Comparison of ENCODE assay signal across 1 cellular context in the genomic region with DNA sequence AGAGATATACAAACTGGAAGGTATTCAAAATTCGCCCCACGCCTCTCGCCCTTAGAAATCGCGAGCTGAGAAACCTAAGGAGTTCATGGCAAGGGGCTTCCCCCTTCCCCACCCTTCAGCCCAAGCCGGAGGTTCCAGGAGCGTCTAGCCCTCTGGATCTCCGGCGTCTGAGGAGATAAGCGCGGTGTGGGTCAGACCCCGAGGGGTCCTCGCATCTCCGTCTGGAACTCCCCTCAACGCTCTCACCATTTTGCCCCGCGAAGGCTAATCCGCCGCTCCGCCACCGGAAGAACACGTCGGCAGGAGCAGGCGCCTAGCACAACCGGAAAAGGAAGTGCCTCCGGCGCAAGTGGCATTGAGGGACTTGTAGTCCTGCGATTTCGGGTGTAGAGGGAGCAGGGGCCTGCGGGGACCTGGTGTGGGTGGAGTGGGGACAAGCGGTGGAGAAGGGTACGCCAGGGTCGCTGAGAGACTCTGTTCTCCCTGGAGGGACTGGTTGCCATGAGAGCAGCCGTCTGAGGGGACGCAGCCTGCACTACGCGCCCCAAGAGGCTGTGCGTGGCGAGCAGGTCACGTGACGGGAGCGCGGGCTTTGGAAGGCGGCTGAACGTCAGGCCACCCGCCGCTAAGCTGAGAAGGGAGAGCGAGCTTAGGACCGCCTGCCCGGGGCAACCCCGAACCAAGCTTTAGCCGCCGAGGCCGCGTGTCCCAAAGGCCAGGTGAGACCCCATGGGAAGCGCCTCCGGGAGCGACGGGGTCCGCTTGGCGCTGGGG.
A peak's percentile ranks its signal among the peaks of the same experiment; 100 is the strongest.
TF ChIP-seq lines count a peak whose summit lies in the region.

FEN1 (plus strand) TSS at position 602 of the 774 bp plus-strand sequence. CDS start 2,451 bp downstream, outside the sequence.
TMEM258 (minus strand) TSS at position 290 of the 774 bp plus-strand sequence; CDS start at position 249, 41 bp downstream.

TF ChIP-seq in HCT116, 20 proteins besides CTCF, POLR2A, EP300 and RAD21 (continued from another document):
- TF ChIP-seq, protein P1, sequence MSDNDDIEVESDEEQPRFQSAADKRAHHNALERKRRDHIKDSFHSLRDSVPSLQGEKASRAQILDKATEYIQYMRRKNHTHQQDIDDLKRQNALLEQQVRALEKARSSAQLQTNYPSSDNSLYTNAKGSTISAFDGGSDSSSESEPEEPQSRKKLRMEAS (IDR thresholded peaks at IDR 0.05), result peak; percentile 95
- TF ChIP-seq ZBTB33 (IDR thresholded peaks at IDR 0.05; ENCODE audit: extremely low read depth, insufficient replicate concordance, low read length), result no peak
- no peak for TF ChIP-seq CEBPB (IDR thresholded peaks at IDR 0.05; ENCODE audit: low read depth)
- peak; percentile 95 for TF ChIP-seq SIN3A (IDR thresholded peaks at IDR 0.05; ENCODE audit: low read depth)
- TF ChIP-seq, protein P2, sequence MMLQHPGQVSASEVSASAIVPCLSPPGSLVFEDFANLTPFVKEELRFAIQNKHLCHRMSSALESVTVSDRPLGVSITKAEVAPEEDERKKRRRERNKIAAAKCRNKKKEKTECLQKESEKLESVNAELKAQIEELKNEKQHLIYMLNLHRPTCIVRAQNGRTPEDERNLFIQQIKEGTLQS (IDR thresholded peaks at IDR 0.05), result no peak
TF ChIP-seq in HCT116: peak in this region for 7.
